ENCODE assay signal across 8 cellular contexts in the genomic region with DNA sequence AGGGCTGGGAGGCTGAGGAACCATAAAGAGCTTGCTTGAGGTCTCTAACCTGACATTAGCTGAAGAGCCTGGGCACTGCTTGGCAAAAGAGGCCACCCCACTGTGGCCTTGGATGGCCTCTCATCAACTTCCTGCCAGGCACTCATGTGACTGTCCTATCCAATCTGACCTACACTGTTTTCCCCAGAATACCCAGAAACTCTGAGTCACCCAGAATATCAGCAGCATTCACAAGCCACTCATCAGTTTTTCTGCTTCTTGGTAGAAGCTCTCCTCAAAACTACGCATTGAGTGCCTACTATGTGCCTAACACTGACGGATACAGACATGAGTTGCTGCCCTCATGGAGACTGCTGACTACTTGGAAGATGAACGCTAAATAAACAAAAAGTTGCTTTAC. TPM values are rescaled to one million over a fixed set of nuclear protein-coding genes. Genes with fewer than 3 reads are reported as not detected.
DNase-seq lines count a peak whose midpoint lies in the region; ATAC-seq and TF ChIP-seq lines count a peak whose summit lies in the region.

No MANE protein-coding gene starts in this region.

- H2AFZ ChIP-seq in PC-3 (ENCODE audit: low read length): 0 out of 2 replicates have a peak overlapping the region, but pooled peaks have one; percentile 9

- H3K9me3 Mint-ChIP-seq in naive thymus-derived CD4-positive, alpha-beta T cell: peaks cover 0 to 3% (median 0%) of the 10 kb centered on the region in 11 donors
- no peaks in the 10 kb centered on the region for H3K9me3 Mint-ChIP-seq in type B pancreatic cell

- H3F3A ChIP-seq in PC-3 (ENCODE audit: low read length, unreplicated experiment): peaks cover 3% of the 10 kb centered on the region

- no peaks in the 10 kb centered on the region for H3K9me2 ChIP-seq in PC-3 (replicated peaks; ENCODE audit: low read length)

- H3K27me3 Mint-ChIP-seq in naive thymus-derived CD4-positive, alpha-beta T cell: no peaks in the 10 kb centered on the region
- no peaks in the 10 kb centered on the region for H3K27me3 Mint-ChIP-seq in type B pancreatic cell

- no peaks in the 10 kb centered on the region for H3K9me3 ChIP-seq in PC-3 (ENCODE audit: low read length)
- H3K9me3 ChIP-seq in naive thymus-derived CD4-positive, alpha-beta T cell (ENCODE audit: control insufficient read depth in 2 of 3, low read length in 3 of 3): no peaks in the 10 kb centered on the region

- H3K4me3 Mint-ChIP-seq in naive thymus-derived CD4-positive, alpha-beta T cell: no peak overlapping the region
- H3K4me3 Mint-ChIP-seq in type B pancreatic cell: no peak overlapping the region

- peaks cover 23% of the 10 kb centered on the region for H3K4me1 ChIP-seq in PC-3 (ENCODE audit: insufficient read depth, low read length)
- peaks cover 0 to 5% of the 10 kb centered on the region in 2 donors for H3K4me1 ChIP-seq in naive thymus-derived CD4-positive, alpha-beta T cell (ENCODE audit: control insufficient read depth in 2 of 2, insufficient read depth in 2 of 2, low read length in 2 of 2)

- intact Hi-C loops in PC-3 (cut with micrococcal nuclease): no loop called here
- intact Hi-C loops in naive thymus-derived CD4-positive, alpha-beta T cell (cut with micrococcal nuclease): loop anchor here in 1 of 2 donors (10.0 kb wide), 1 partner anchor 482 kb away; a partner anchor contains a TSS

- no peaks in the 10 kb centered on the region for H3K36me3 ChIP-seq in PC-3 (ENCODE audit: low read depth, low read length)
- peaks cover 0 to 4% (median 0%) of the 10 kb centered on the region in 3 experiments for H3K36me3 ChIP-seq in naive thymus-derived CD4-positive, alpha-beta T cell (ENCODE audit: control insufficient read depth in 2 of 3, insufficient read depth in 3 of 3, low read length in 3 of 3)

- no TSS peak for BruUV-seq in PC-3 (replicated peaks; lab: Mats Ljungman, UMichigan)

- ATAC-seq in PC-3 (no peak), HG03175 (IDR thresholded peaks at IDR 0.05; ENCODE audit: unreplicated experiment) (no peak), GM21825 (IDR thresholded peaks at IDR 0.05; ENCODE audit: unreplicated experiment) (no peak)
- peak; percentile 58 for ATAC-seq in naive thymus-derived CD4-positive, alpha-beta T cell

- peaks cover 5 to 21% (median 10%) of the 10 kb centered on the region in 7 donors for H3K4me1 Mint-ChIP-seq in naive thymus-derived CD4-positive, alpha-beta T cell
- H3K4me1 Mint-ChIP-seq in type B pancreatic cell (ENCODE audit: unreplicated experiment): peaks cover 8% of the 10 kb centered on the region

- peaks cover 12% of the 10 kb centered on the region for H3K79me2 ChIP-seq in PC-3 (ENCODE audit: low read length)

- H3K4me2 ChIP-seq in PC-3 (ENCODE audit: low read length): no peak overlapping the region

- DNase-seq in GF-D8 (lab: John Stamatoyannopoulos, UW) (peak; percentile 83), PC-3 (peak; percentile 37), epithelial cell of proximal tubule (ENCODE audit: low read depth) (peak; percentile 69), NCI-H1436 (lab: John Stamatoyannopoulos, UW) (no peak), type B pancreatic cell (ENCODE audit: extremely low spot score, unreplicated experiment) (no peak)
- DNase-seq in naive thymus-derived CD4-positive, alpha-beta T cell: peak in 1 of 9 donors; percentile 31

- H3K36me3 Mint-ChIP-seq in naive thymus-derived CD4-positive, alpha-beta T cell: peaks cover 0 to 3% (median 0%) of the 10 kb centered on the region in 5 donors
- no peaks in the 10 kb centered on the region for H3K36me3 Mint-ChIP-seq in type B pancreatic cell

- CTCF ChIA-PET in PC-3 (lab: Charles Lee): no interaction called here
- CTCF ChIA-PET in naive thymus-derived CD4-positive, alpha-beta T cell (lab: Charles Lee): no interaction called here

- no peak overlapping the region for H3K27ac ChIP-seq in PC-3 (ENCODE audit: low read length)
- H3K27ac ChIP-seq in naive thymus-derived CD4-positive, alpha-beta T cell (ENCODE audit: low read depth, low read length): no peak overlapping the region

- no peaks in the 10 kb centered on the region for H3K27me3 ChIP-seq in PC-3 (ENCODE audit: low read length)
- H3K27me3 ChIP-seq in naive thymus-derived CD4-positive, alpha-beta T cell (ENCODE audit: control insufficient read depth in 2 of 2, insufficient read depth in 2 of 2, low read length in 2 of 2): no peaks in the 10 kb centered on the region

- H4K20me1 ChIP-seq in PC-3 (ENCODE audit: low read length): peaks cover 3% of the 10 kb centered on the region

- H3K9ac ChIP-seq in PC-3 (ENCODE audit: low read length): no peak overlapping the region

- POLR2A ChIA-PET in PC-3 (lab: Charles Lee; ENCODE audit: unreplicated experiment): no interaction called here
- POLR2A ChIA-PET in naive thymus-derived CD4-positive, alpha-beta T cell (lab: Charles Lee): interaction anchor here (0.7 kb wide), 1 partner anchor 351 kb away, joined by 3 read pairs; no protein-coding TSS in a partner anchor

- TF ChIP-seq CTCF in PC-3 (conservative IDR thresholded peaks at IDR 0.05; ENCODE audit: low read depth, low read length) (no peak), epithelial cell of proximal tubule (conservative IDR thresholded peaks at IDR 0.05; ENCODE audit: low read depth, low read length) (no peak), type B pancreatic cell (conservative IDR thresholded peaks at IDR 0.05) (no peak)

- H3K4me3 ChIP-seq in PC-3 (ENCODE audit: low read length) (no peak overlapping the region), epithelial cell of proximal tubule (ENCODE audit: low read depth, low read length) (no peak overlapping the region)
- H3K4me3 ChIP-seq in naive thymus-derived CD4-positive, alpha-beta T cell (ENCODE audit: low read length): no peak overlapping the region

- peak overlapping the region in 1 of 9 donors; percentile 7 for H3K27ac Mint-ChIP-seq in naive thymus-derived CD4-positive, alpha-beta T cell
- no peak overlapping the region for H3K27ac Mint-ChIP-seq in type B pancreatic cell

RNA-seq across cellular contexts. Expression of a gene that starts 4.1 kb away (rescaled TPM):
- 48.3 and 74.6 TPM in 2 replicates for total RNA-seq in PC-3 (2014; rRNA removed)
- 37.0 and 41.0 TPM in 2 replicates for total RNA-seq in epithelial cell of proximal tubule
- 10 to 100 TPM; 53.8 to 87.8 (median 72.3) TPM for total RNA-seq in naive thymus-derived CD4-positive, alpha-beta T cell
- 10 to 100 TPM; 48.7 to 60.6 TPM for polyA plus RNA-seq in naive thymus-derived CD4-positive, alpha-beta T cell
- 96.5 and 122 TPM in 2 replicates for total RNA-seq in type B pancreatic cell (ENCODE audit: low replicate concordance)

RNA-seq across cellular contexts. Expression of a gene that starts 48.5 kb away (rescaled TPM):
- total RNA-seq in PC-3 (2014; rRNA removed) (not detected in 2 replicates), epithelial cell of proximal tubule (0.06 and 0.07 TPM in 2 replicates), type B pancreatic cell (ENCODE audit: low replicate concordance) (not detected in 2 replicates)
- not detected for total RNA-seq in naive thymus-derived CD4-positive, alpha-beta T cell
- polyA plus RNA-seq in naive thymus-derived CD4-positive, alpha-beta T cell: not detected

Comparison
In these comparisons a context has a peak if more than half of its experiments do, and no peak if none do; other contexts are left out.
1. DNase-seq: peak in GF-D8 (single experiment), PC-3 (single experiment) and epithelial cell of proximal tubule (single experiment); none in NCI-H1436 (single experiment) and type B pancreatic cell (single experiment).